ENCODE assay signal across 2 cellular contexts in genomic region chr6:25555188-25555587, GRCh38.
TF ChIP-seq lines count a peak whose summit lies in the region.

No MANE protein-coding gene starts in this region.

TF ChIP-seq in GM12878, 131 proteins besides CTCF, POLR2A, EP300 and RAD21:
- TF ChIP-seq MYB (IDR thresholded peaks at IDR 0.05; ENCODE audit: borderline replicate concordance, low read depth, low read length) (no peak), ATF3 (IDR thresholded peaks at IDR 0.05; ENCODE audit: borderline replicate concordance, extremely low read depth, low read depth, low read length) (no peak), CHD4 (IDR thresholded peaks at IDR 0.05) (no peak), HDAC6 (IDR thresholded peaks at IDR 0.05; ENCODE audit: unreplicated experiment) (no peak), SKIL (IDR thresholded peaks at IDR 0.05; ENCODE audit: low read depth, poor library complexity, severe bottlenecking) (no peak), GABPA (IDR thresholded peaks at IDR 0.05; ENCODE audit: low read depth) (no peak), ZNF24 (IDR thresholded peaks at IDR 0.05) (peak; percentile 86)

TF ChIP-seq in K562, 482 proteins besides CTCF, POLR2A, EP300 and RAD21 (continued from another document):
- TF ChIP-seq ZNF24 (IDR thresholded peaks at IDR 0.05) (peak; percentile 59), PKNOX1 (IDR thresholded peaks at IDR 0.05) (no peak), ZNF431 (CRISPR knock-in tag; IDR thresholded peaks at IDR 0.05) (no peak), NFIC (IDR thresholded peaks at IDR 0.05) (no peak), AFF1 (IDR thresholded peaks at IDR 0.05; ENCODE audit: low read depth in 1 of 2, partially characterized antibody in 2 of 2) (no peak)
